Comparison of ENCODE assay signal across 43 cellular contexts in genomic region chr1:236989290-236990051, GRCh38. TPM values are rescaled to one million over a fixed set of nuclear protein-coding genes. Genes with fewer than 3 reads are reported as not detected.
"Had no signal": no experiment of that assay in that cellular context is flagged by ENCODE, and none has a peak within 500 bp of the region (broad histone marks: within the 10 kb centered on the region; RNA-seq: fewer than 3 reads in every experiment).

No MANE protein-coding gene starts in this region.

- ATAC-seq: activated naive CD4-positive, alpha-beta T cell treated with anti-CD3 and anti-CD28 coated beads, Interleukin-2, amount 50 U/mL, for 72 hours; activated naive CD8-positive, alpha-beta T cell treated with anti-CD3 and anti-CD28 coated beads, Interleukin-2, amount 50 U/mL, for 24 hours; activated T-cell treated with anti-CD3 and anti-CD28 coated beads, Interleukin-2, amount 50 U/mL, for 4 hours; activated T-cell treated with anti-CD3 and anti-CD28 coated beads, Interleukin-2, amount 50 U/mL, for 72 hours; body of pancreas had no signal

- H3K36me3 Mint-ChIP-seq: activated naive CD4-positive, alpha-beta T cell treated with anti-CD3 and anti-CD28 coated beads, Interleukin-2, amount 10 ng/mL, durations not matched to agents 7 days and 5 days; activated naive CD4-positive, alpha-beta T cell treated with anti-CD3 and anti-CD28 coated beads, Interleukin-2, amount 50 U/mL, for 24 hours; activated naive CD8-positive, alpha-beta T cell; activated naive CD8-positive, alpha-beta T cell treated with anti-CD3 and anti-CD28 coated beads for 36 hours; activated naive CD8-positive, alpha-beta T cell treated with anti-CD3 and anti-CD28 coated beads, Interleukin-2, amount 10 ng/mL, durations not matched to agents 7 days and 5 days; brain had no signal

- H3K27ac Mint-ChIP-seq: activated naive CD4-positive, alpha-beta T cell treated with anti-CD3 and anti-CD28 coated beads for 36 hours; activated naive CD4-positive, alpha-beta T cell treated with anti-CD3 and anti-CD28 coated beads, Interleukin-2, amount 10 ng/mL, durations not matched to agents 7 days and 5 days; activated naive CD4-positive, alpha-beta T cell treated with anti-CD3 and anti-CD28 coated beads, Interleukin-2, amount 50 U/mL, for 24 hours; activated naive CD8-positive, alpha-beta T cell; activated naive CD8-positive, alpha-beta T cell treated with anti-CD3 and anti-CD28 coated beads for 36 hours; activated naive CD8-positive, alpha-beta T cell treated with anti-CD3 and anti-CD28 coated beads, Interleukin-2, amount 10 ng/mL, durations not matched to agents 7 days and 5 days; activated naive CD8-positive, alpha-beta T cell treated with anti-CD3 and anti-CD28 coated beads, Interleukin-2, amount 50 U/mL, for 24 hours; activated T-cell treated with anti-CD3 and anti-CD28 coated beads, Interleukin-2, amount 50 U/mL, for 24 hours; activated T-cell treated with anti-CD3 and anti-CD28 coated beads, Interleukin-2, amount 50 U/mL, for 72 hours; activated T-helper 1 cell treated with anti-CD3 and anti-CD28 coated beads, Interleukin-12 subunit alpha, Interleukin-12 subunit beta, Interleukin-2, Interleukin-4 antibody, amounts not matched to agents 30 ng/mL and 10 ng/mL and 1 ng/mL, durations not matched to agents 14 hours and 24 hours and 36 hours; activated T-helper 17 cell treated with anti-CD3 and anti-CD28 coated beads, Interleukin-2, amount 50 U/mL, for 72 hours; activated T-helper 2 cell treated with anti-CD3 and anti-CD28 coated beads, Interferon-gamma antibody, Interleukin-2, Interleukin-4, amounts not matched to agents 10 μg/mL and 5 μg/mL and 100 μg/mL, durations not matched to agents 14 hours and 24 hours and 36 hours; brain had no signal

- H3K4me3 ChIP-seq: adrenal gland, ascending aorta, body of pancreas, breast epithelium, cardiac muscle cell had no signal

- H3K4me1 Mint-ChIP-seq: activated naive CD4-positive, alpha-beta T cell treated with anti-CD3 and anti-CD28 coated beads, Interleukin-2, amount 10 ng/mL, durations not matched to agents 7 days and 5 days; activated naive CD4-positive, alpha-beta T cell treated with anti-CD3 and anti-CD28 coated beads, Interleukin-2, amount 50 U/mL, for 24 hours; activated naive CD8-positive, alpha-beta T cell treated with anti-CD3 and anti-CD28 coated beads for 36 hours; activated naive CD8-positive, alpha-beta T cell treated with anti-CD3 and anti-CD28 coated beads, Interleukin-2, amount 10 ng/mL, durations not matched to agents 7 days and 5 days; activated naive CD8-positive, alpha-beta T cell treated with anti-CD3 and anti-CD28 coated beads, Interleukin-2, amount 50 U/mL, for 24 hours; activated T-helper 17 cell treated with anti-CD3 and anti-CD28 coated beads, Interleukin-2, amount 50 U/mL, for 72 hours; brain; central memory CD8-positive, alpha-beta T cell had no signal

- H3K9me3 Mint-ChIP-seq: activated naive CD4-positive, alpha-beta T cell treated with anti-CD3 and anti-CD28 coated beads, Interleukin-2, amount 10 ng/mL, durations not matched to agents 7 days and 5 days; activated T-helper 1 cell treated with anti-CD3 and anti-CD28 coated beads, Interleukin-12 subunit alpha, Interleukin-12 subunit beta, Interleukin-2, Interleukin-4 antibody, amounts not matched to agents 30 ng/mL and 10 ng/mL and 1 ng/mL, durations not matched to agents 14 hours and 24 hours and 36 hours; activated T-helper 2 cell treated with anti-CD3 and anti-CD28 coated beads, Interferon-gamma antibody, Interleukin-2, Interleukin-4, amounts not matched to agents 10 μg/mL and 5 μg/mL and 100 μg/mL, durations not matched to agents 14 hours and 24 hours and 36 hours had no signal

- H3K27me3 Mint-ChIP-seq: activated naive CD4-positive, alpha-beta T cell treated with anti-CD3 and anti-CD28 coated beads, Interleukin-2, amount 10 ng/mL, durations not matched to agents 7 days and 5 days; activated naive CD8-positive, alpha-beta T cell treated with anti-CD3 and anti-CD28 coated beads, Interleukin-2, amount 10 ng/mL, durations not matched to agents 7 days and 5 days had no signal

- H3K9me3 ChIP-seq: adrenal gland had no signal

- H3K36me3 ChIP-seq: adrenal gland, ascending aorta, brain microvascular endothelial cell, breast epithelium, cardiac muscle cell had no signal

- H3K27me3 ChIP-seq: adrenal gland, ascending aorta, body of pancreas, brain microvascular endothelial cell, breast epithelium, cardiac muscle cell had no signal

- H3K4me1 ChIP-seq: adrenal gland, ascending aorta, body of pancreas, breast epithelium had no signal

- H3K4me3 Mint-ChIP-seq: activated naive CD4-positive, alpha-beta T cell treated with anti-CD3 and anti-CD28 coated beads for 36 hours; activated naive CD4-positive, alpha-beta T cell treated with anti-CD3 and anti-CD28 coated beads, Interleukin-2, amount 10 ng/mL, durations not matched to agents 7 days and 5 days; activated naive CD4-positive, alpha-beta T cell treated with anti-CD3 and anti-CD28 coated beads, Interleukin-2, amount 50 U/mL, for 24 hours; activated naive CD8-positive, alpha-beta T cell; activated naive CD8-positive, alpha-beta T cell treated with anti-CD3 and anti-CD28 coated beads for 36 hours; activated naive CD8-positive, alpha-beta T cell treated with anti-CD3 and anti-CD28 coated beads, Interleukin-2, amount 10 ng/mL, durations not matched to agents 7 days and 5 days; activated naive CD8-positive, alpha-beta T cell treated with anti-CD3 and anti-CD28 coated beads, Interleukin-2, amount 50 U/mL, for 24 hours; activated T-cell treated with anti-CD3 and anti-CD28 coated beads, Interleukin-2, amount 50 U/mL, for 24 hours; activated T-cell treated with anti-CD3 and anti-CD28 coated beads, Interleukin-2, amount 50 U/mL, for 4 hours; activated T-cell treated with anti-CD3 and anti-CD28 coated beads, Interleukin-2, amount 50 U/mL, for 72 hours; activated T-helper 1 cell treated with anti-CD3 and anti-CD28 coated beads, Interleukin-12 subunit alpha, Interleukin-12 subunit beta, Interleukin-2, Interleukin-4 antibody, amounts not matched to agents 30 ng/mL and 10 ng/mL and 1 ng/mL, durations not matched to agents 14 hours and 24 hours and 36 hours; activated T-helper 17 cell treated with anti-CD3 and anti-CD28 coated beads, Interleukin-2, amount 50 U/mL, for 72 hours; brain; central memory CD8-positive, alpha-beta T cell had no signal

- H3K27ac ChIP-seq: adrenal gland, ascending aorta, body of pancreas, brain microvascular endothelial cell, breast epithelium, cardiac muscle cell had no signal

- DNase-seq: activated effector memory CD4-positive, alpha-beta T cell treated with anti-CD3 and anti-CD28 coated beads, Interleukin-2, amount 50 U/mL, for 16 hours; activated effector memory CD4-positive, alpha-beta T cell treated with Interleukin-2 at 50 U/mL for 16 hours; activated gamma-delta T cell; activated gamma-delta T cell treated with Interleukin-2 at 50 U/mL for 16 hours; activated naive CD4-positive, alpha-beta T cell; activated naive CD4-positive, alpha-beta T cell treated with anti-CD3 and anti-CD28 coated beads for 36 hours; activated naive CD4-positive, alpha-beta T cell treated with anti-CD3 and anti-CD28 coated beads, Interleukin-2, amount 10 ng/mL, durations not matched to agents 7 days and 5 days; activated naive CD4-positive, alpha-beta T cell treated with anti-CD3 and anti-CD28 coated beads, Interleukin-2, amount 50 U/mL, for 16 hours; activated naive CD4-positive, alpha-beta T cell treated with Interleukin-2 at 50 U/mL for 16 hours; activated naive CD8-positive, alpha-beta T cell treated with anti-CD3 and anti-CD28 coated beads for 36 hours; activated naive CD8-positive, alpha-beta T cell treated with anti-CD3 and anti-CD28 coated beads, Interleukin-2, amount 10 ng/mL, durations not matched to agents 7 days and 5 days; activated naive CD8-positive, alpha-beta T cell treated with anti-CD3 and anti-CD28 coated beads, Interleukin-2, amount 50 U/mL, for 24 hours; activated T-cell treated with anti-CD3 and anti-CD28 coated beads, Interleukin-2, amount 50 U/mL, for 24 hours; activated T-cell treated with anti-CD3 and anti-CD28 coated beads, Interleukin-2, amount 50 U/mL, for 4 hours; activated T-cell treated with anti-CD3 and anti-CD28 coated beads, Interleukin-2, amount 50 U/mL, for 48 hours; activated T-cell treated with anti-CD3 and anti-CD28 coated beads, Interleukin-2, amount 50 U/mL, for 72 hours; adrenal gland; amniotic stem cell; amygdala; anterior cingulate cortex; aorta; body of pancreas; brain microvascular endothelial cell; caudate nucleus; central memory CD4-positive, alpha-beta T cell; cerebellar nuclear complex had no signal

- FAIRE-seq: astrocyte, bronchial epithelial cell had no signal

RNA-seq across cellular contexts. Expression of gene MT1HL1, which starts 14.8 kb away (rescaled TPM):
- total RNA-seq: activated naive CD4-positive, alpha-beta T cell treated with anti-CD3 and anti-CD28 coated beads for 36 hours; activated naive CD4-positive, alpha-beta T cell treated with anti-CD3 and anti-CD28 coated beads, Interleukin-2, amount 50 U/mL, for 72 hours; activated naive CD8-positive, alpha-beta T cell treated with anti-CD3 and anti-CD28 coated beads for 36 hours; activated naive CD8-positive, alpha-beta T cell treated with anti-CD3 and anti-CD28 coated beads, Interleukin-2, amount 10 ng/mL, durations not matched to agents 7 days and 5 days; activated T-cell treated with anti-CD3 and anti-CD28 coated beads, Interleukin-2, amount 50 U/mL, for 4 hours; activated T-cell treated with anti-CD3 and anti-CD28 coated beads, Interleukin-2, amount 50 U/mL, for 72 hours; activated T-helper 1 cell treated with anti-CD3 and anti-CD28 coated beads, Interleukin-12 subunit alpha, Interleukin-12 subunit beta, Interleukin-2, Interleukin-4 antibody, amounts not matched to agents 30 ng/mL and 10 ng/mL and 1 ng/mL, durations not matched to agents 14 hours and 24 hours and 36 hours; activated T-helper 17 cell treated with anti-CD3 and anti-CD28 coated beads, Interleukin-2, amount 50 U/mL, for 72 hours; activated T-helper 2 cell treated with anti-CD3 and anti-CD28 coated beads, Interferon-gamma antibody, Interleukin-2, Interleukin-4, amounts not matched to agents 10 μg/mL and 5 μg/mL and 100 μg/mL, durations not matched to agents 14 hours and 24 hours and 36 hours; adrenal gland; aorta; ascending aorta; astrocyte; body of pancreas; breast epithelium; bronchial epithelial cell; cardiac muscle cell; cardiac septum; cerebellum; chondrocyte had no signal
- polyA plus RNA-seq: adipose tissue, adrenal gland, aorta, cardiac muscle cell had no signal

RNA-seq across cellular contexts. Expression of gene RYR2, which starts 52.5 kb away (rescaled TPM):
- total RNA-seq: activated naive CD4-positive, alpha-beta T cell treated with anti-CD3 and anti-CD28 coated beads for 36 hours; activated naive CD4-positive, alpha-beta T cell treated with anti-CD3 and anti-CD28 coated beads, Interleukin-2, amount 50 U/mL, for 72 hours; activated naive CD8-positive, alpha-beta T cell treated with anti-CD3 and anti-CD28 coated beads for 36 hours; activated naive CD8-positive, alpha-beta T cell treated with anti-CD3 and anti-CD28 coated beads, Interleukin-2, amount 10 ng/mL, durations not matched to agents 7 days and 5 days; activated T-helper 1 cell treated with anti-CD3 and anti-CD28 coated beads, Interleukin-12 subunit alpha, Interleukin-12 subunit beta, Interleukin-2, Interleukin-4 antibody, amounts not matched to agents 30 ng/mL and 10 ng/mL and 1 ng/mL, durations not matched to agents 14 hours and 24 hours and 36 hours; bronchial epithelial cell had no signal
